ENCODE assay signal across 9 cellular contexts in the genomic region with DNA sequence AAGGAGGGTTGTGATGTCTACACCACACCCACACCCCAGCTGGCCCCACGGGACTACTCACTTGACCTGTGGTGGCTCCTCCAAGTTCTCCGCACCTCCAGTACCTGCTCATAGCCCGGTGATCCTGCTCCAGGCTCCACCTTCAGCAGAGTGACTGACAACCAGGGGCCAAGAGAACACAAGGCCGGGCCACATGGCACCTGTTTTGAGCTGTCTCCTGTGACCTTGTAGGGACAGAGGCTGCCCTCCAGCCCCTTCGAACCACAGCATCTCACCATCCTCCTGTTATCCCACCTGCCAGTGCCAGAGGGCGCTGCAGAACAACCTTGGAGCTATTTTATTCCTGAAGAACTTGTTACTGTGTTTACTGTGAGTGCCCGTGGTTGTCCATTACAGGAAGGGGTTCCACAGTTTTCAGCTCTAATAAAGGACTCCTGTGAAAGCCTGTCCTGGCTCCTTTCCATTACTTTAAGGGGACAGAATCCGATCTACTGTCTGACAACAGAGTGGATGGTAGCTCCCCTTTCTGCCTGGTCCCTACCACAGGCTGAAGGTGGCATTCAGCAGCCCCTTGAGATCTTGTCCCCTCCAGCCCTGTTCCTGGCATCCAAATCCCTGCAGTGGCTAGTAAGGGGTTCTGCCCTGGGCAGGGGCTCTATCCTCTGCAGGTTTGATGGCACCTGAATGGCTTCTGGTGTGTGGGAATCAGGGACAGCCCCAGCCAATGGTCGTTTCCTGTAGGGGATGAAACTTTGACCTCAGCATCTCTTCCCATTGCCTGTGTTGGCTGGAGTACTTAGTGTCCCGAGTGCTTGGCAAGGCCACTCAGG. TPM values are rescaled to one million over a fixed set of nuclear protein-coding genes. Genes with fewer than 3 reads are reported as not detected.
DNase-seq lines count a peak whose midpoint lies in the region; ATAC-seq, FAIRE-seq and TF ChIP-seq lines count a peak whose summit lies in the region.
"Had no signal": no experiment of that assay in that cellular context is flagged by ENCODE, and none has a peak within 500 bp of the region (broad histone marks: within the 10 kb centered on the region; RNA-seq: fewer than 3 reads in every experiment).

No MANE protein-coding gene starts in this region.

- H3K27ac ChIP-seq in CD8-positive, alpha-beta memory T cell (ENCODE audit: low read depth, low read length) = no peak overlapping the region

- POLR2A ChIA-PET in CD8-positive, alpha-beta memory T cell (lab: Charles Lee) = no interaction called here

- H3K4me3 Mint-ChIP-seq in CD8-positive, alpha-beta memory T cell = no peak overlapping the region
- H3K4me3 Mint-ChIP-seq: CD4-positive, CD25-positive, alpha-beta regulatory T cell had no signal

- CTCF ChIA-PET in CD8-positive, alpha-beta memory T cell (lab: Charles Lee) = interaction anchor here (1.3 kb wide), 1 partner anchor 14 kb away, joined by 3 read pairs; no protein-coding TSS in a partner anchor

- ATAC-seq in GM18520 (IDR thresholded peaks at IDR 0.05; ENCODE audit: unreplicated experiment) = no peak

- H3K4me3 ChIP-seq in epithelial cell of proximal tubule (ENCODE audit: low read depth, low read length) = no peak overlapping the region
- no peak overlapping the region for H3K4me3 ChIP-seq in CD8-positive, alpha-beta memory T cell (ENCODE audit: low read length)

- H3K27me3 ChIP-seq in CD8-positive, alpha-beta memory T cell (ENCODE audit: insufficient read depth, low read length, poor library complexity, severe bottlenecking) = no peaks in the 10 kb centered on the region

- no peak for FAIRE-seq in HTR-8/SVneo (lab: Jason Lieb, UNC)

- H3K4me1 ChIP-seq in CD8-positive, alpha-beta memory T cell (ENCODE audit: insufficient read depth, low read length) = no peaks in the 10 kb centered on the region

- H3K27me3 Mint-ChIP-seq in CD8-positive, alpha-beta memory T cell = peaks cover 24 to 37% of the 10 kb centered on the region in 2 donors

- peak; percentile 2 for DNase-seq in NCI-H187 treated with DMSO at 0.1 percent for 48 hours (lab: John Stamatoyannopoulos, UW)
- no peak for DNase-seq in NCI-H187 (lab: John Stamatoyannopoulos, UW)
- peak; percentile 37 for DNase-seq in HTR-8/SVneo (ENCODE audit: insufficient read length, low spot score)
- DNase-seq in SK-N-DZ (ENCODE audit: low spot score) = peak; percentile 52
- DNase-seq in epithelial cell of proximal tubule (ENCODE audit: low read depth) = no peak
- DNase-seq in midbrain (lab: John Stamatoyannopoulos, UW) = peak; percentile 54
- DNase-seq in CD8-positive, alpha-beta memory T cell = no peak

- peak; percentile 76 for TF ChIP-seq CTCF in epithelial cell of proximal tubule (conservative IDR thresholded peaks at IDR 0.05; ENCODE audit: low read depth, low read length)

- H3K4me1 Mint-ChIP-seq in CD8-positive, alpha-beta memory T cell = no peaks in the 10 kb centered on the region
- H3K4me1 Mint-ChIP-seq: CD4-positive, CD25-positive, alpha-beta regulatory T cell had no signal

- H3K27ac Mint-ChIP-seq in CD8-positive, alpha-beta memory T cell = no peak overlapping the region
- H3K27ac Mint-ChIP-seq: CD4-positive, CD25-positive, alpha-beta regulatory T cell had no signal

- peaks cover 0 to 5% (median 3%) of the 10 kb centered on the region in 5 donors for H3K9me3 Mint-ChIP-seq in CD8-positive, alpha-beta memory T cell

- no peaks in the 10 kb centered on the region for H3K36me3 Mint-ChIP-seq in CD8-positive, alpha-beta memory T cell
- H3K36me3 Mint-ChIP-seq: CD4-positive, CD25-positive, alpha-beta regulatory T cell had no signal

- H3K9me3 ChIP-seq in CD8-positive, alpha-beta memory T cell (ENCODE audit: low read length) = no peaks in the 10 kb centered on the region

- H3K36me3 ChIP-seq in CD8-positive, alpha-beta memory T cell (ENCODE audit: insufficient read depth, low read length) = no peaks in the 10 kb centered on the region

RNA-seq across cellular contexts. Expression of a gene that starts 50.8 kb away (rescaled TPM):
- polyA plus RNA-seq in SK-N-DZ (2014; cell fraction: cytosol; rRNA removed) = not detected in 2 replicates
- not detected in 2 replicates for polyA plus RNA-seq in SK-N-DZ (2014; cell fraction: nucleus; rRNA removed)
- not detected in 2 replicates for total RNA-seq in epithelial cell of proximal tubule
- not detected for total RNA-seq in CD8-positive, alpha-beta memory T cell
- not detected for polyA plus RNA-seq in CD8-positive, alpha-beta memory T cell
- total RNA-seq: CD4-positive, CD25-positive, alpha-beta regulatory T cell had no signal
- polyA plus RNA-seq: CD4-positive, CD25-positive, alpha-beta regulatory T cell had no signal

Comparison
In these comparisons a context has a peak if more than half of its experiments do, and no peak if none do; other contexts are left out.
1. DNase-seq: peak in NCI-H187 treated with DMSO at 0.1 percent for 48 hours (single experiment), HTR-8/SVneo (single experiment), SK-N-DZ (single experiment) and midbrain (single experiment); none in NCI-H187 (0 of 2), epithelial cell of proximal tubule (single experiment) and CD8-positive, alpha-beta memory T cell (0 of 5).